In the genomic region with DNA sequence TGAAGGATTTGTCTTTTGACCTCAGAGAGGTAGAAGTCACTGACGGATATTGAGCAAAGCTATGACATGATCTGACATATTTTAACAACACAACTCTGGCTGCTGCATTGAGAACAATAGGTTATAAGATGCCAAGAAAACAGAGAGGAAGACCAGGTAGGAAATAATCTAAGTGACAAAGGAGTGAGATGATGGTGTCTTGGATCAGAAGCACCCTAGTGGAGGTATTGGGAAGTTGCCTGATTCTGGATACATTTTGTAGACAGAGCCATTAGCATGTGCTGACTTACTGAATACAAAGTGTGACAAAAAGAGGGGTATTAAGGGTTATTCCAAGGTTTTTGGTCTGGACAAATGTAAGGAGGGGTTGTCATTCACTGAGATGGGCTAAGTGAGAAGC, we compare ENCODE assay signal across 1 cellular context.
TF ChIP-seq lines count a peak whose summit lies in the region.

No MANE protein-coding gene starts in this region.

TF ChIP-seq in H1, 55 proteins besides CTCF, POLR2A, EP300 and RAD21:
- TF ChIP-seq BCL11A (IDR thresholded peaks at IDR 0.05; ENCODE audit: low read depth in 2 of 2, low read length in 2 of 2), result no peak
- no peak for TF ChIP-seq SIN3A (conservative IDR thresholded peaks at IDR 0.05 in 1 of 2, IDR thresholded peaks at IDR 0.05 in 1 of 2; ENCODE audit: low read depth in 1 of 2, low read length in 2 of 2)
- no peak for TF ChIP-seq ASH2L (IDR thresholded peaks at IDR 0.05; ENCODE audit: low read length)
- TF ChIP-seq, protein P1, sequence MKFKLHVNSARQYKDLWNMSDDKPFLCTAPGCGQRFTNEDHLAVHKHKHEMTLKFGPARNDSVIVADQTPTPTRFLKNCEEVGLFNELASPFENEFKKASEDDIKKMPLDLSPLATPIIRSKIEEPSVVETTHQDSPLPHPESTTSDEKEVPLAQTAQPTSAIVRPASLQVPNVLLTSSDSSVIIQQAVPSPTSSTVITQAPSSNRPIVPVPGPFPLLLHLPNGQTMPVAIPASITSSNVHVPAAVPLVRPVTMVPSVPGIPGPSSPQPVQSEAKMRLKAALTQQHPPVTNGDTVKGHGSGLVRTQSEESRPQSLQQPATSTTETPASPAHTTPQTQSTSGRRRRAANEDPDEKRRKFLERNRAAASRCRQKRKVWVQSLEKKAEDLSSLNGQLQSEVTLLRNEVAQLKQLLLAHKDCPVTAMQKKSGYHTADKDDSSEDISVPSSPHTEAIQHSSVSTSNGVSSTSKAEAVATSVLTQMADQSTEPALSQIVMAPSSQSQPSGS (IDR thresholded peaks at IDR 0.05; ENCODE audit: low read length), result no peak
- TF ChIP-seq RXRA (IDR thresholded peaks at IDR 0.05; ENCODE audit: insufficient read depth, low read depth, low read length), result no peak
- no peak for TF ChIP-seq CBX8 (IDR thresholded peaks at IDR 0.05; ENCODE audit: borderline replicate concordance, low read depth, low read length)
- no peak for TF ChIP-seq RBBP5 (IDR thresholded peaks at IDR 0.05; ENCODE audit: borderline replicate concordance, low read depth, low read length)
- TF ChIP-seq, protein P2, sequence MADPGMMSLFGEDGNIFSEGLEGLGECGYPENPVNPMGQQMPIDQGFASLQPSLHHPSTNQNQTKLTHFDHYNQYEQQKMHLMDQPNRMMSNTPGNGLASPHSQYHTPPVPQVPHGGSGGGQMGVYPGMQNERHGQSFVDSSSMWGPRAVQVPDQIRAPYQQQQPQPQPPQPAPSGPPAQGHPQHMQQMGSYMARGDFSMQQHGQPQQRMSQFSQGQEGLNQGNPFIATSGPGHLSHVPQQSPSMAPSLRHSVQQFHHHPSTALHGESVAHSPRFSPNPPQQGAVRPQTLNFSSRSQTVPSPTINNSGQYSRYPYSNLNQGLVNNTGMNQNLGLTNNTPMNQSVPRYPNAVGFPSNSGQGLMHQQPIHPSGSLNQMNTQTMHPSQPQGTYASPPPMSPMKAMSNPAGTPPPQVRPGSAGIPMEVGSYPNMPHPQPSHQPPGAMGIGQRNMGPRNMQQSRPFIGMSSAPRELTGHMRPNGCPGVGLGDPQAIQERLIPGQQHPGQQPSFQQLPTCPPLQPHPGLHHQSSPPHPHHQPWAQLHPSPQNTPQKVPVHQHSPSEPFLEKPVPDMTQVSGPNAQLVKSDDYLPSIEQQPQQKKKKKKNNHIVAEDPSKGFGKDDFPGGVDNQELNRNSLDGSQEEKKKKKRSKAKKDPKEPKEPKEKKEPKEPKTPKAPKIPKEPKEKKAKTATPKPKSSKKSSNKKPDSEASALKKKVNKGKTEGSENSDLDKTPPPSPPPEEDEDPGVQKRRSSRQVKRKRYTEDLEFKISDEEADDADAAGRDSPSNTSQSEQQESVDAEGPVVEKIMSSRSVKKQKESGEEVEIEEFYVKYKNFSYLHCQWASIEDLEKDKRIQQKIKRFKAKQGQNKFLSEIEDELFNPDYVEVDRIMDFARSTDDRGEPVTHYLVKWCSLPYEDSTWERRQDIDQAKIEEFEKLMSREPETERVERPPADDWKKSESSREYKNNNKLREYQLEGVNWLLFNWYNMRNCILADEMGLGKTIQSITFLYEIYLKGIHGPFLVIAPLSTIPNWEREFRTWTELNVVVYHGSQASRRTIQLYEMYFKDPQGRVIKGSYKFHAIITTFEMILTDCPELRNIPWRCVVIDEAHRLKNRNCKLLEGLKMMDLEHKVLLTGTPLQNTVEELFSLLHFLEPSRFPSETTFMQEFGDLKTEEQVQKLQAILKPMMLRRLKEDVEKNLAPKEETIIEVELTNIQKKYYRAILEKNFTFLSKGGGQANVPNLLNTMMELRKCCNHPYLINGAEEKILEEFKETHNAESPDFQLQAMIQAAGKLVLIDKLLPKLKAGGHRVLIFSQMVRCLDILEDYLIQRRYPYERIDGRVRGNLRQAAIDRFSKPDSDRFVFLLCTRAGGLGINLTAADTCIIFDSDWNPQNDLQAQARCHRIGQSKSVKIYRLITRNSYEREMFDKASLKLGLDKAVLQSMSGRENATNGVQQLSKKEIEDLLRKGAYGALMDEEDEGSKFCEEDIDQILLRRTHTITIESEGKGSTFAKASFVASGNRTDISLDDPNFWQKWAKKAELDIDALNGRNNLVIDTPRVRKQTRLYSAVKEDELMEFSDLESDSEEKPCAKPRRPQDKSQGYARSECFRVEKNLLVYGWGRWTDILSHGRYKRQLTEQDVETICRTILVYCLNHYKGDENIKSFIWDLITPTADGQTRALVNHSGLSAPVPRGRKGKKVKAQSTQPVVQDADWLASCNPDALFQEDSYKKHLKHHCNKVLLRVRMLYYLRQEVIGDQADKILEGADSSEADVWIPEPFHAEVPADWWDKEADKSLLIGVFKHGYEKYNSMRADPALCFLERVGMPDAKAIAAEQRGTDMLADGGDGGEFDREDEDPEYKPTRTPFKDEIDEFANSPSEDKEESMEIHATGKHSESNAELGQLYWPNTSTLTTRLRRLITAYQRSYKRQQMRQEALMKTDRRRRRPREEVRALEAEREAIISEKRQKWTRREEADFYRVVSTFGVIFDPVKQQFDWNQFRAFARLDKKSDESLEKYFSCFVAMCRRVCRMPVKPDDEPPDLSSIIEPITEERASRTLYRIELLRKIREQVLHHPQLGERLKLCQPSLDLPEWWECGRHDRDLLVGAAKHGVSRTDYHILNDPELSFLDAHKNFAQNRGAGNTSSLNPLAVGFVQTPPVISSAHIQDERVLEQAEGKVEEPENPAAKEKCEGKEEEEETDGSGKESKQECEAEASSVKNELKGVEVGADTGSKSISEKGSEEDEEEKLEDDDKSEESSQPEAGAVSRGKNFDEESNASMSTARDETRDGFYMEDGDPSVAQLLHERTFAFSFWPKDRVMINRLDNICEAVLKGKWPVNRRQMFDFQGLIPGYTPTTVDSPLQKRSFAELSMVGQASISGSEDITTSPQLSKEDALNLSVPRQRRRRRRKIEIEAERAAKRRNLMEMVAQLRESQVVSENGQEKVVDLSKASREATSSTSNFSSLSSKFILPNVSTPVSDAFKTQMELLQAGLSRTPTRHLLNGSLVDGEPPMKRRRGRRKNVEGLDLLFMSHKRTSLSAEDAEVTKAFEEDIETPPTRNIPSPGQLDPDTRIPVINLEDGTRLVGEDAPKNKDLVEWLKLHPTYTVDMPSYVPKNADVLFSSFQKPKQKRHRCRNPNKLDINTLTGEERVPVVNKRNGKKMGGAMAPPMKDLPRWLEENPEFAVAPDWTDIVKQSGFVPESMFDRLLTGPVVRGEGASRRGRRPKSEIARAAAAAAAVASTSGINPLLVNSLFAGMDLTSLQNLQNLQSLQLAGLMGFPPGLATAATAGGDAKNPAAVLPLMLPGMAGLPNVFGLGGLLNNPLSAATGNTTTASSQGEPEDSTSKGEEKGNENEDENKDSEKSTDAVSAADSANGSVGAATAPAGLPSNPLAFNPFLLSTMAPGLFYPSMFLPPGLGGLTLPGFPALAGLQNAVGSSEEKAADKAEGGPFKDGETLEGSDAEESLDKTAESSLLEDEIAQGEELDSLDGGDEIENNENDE (IDR thresholded peaks at IDR 0.05; ENCODE audit: insufficient replicate concordance, low read length), result no peak
- TF ChIP-seq JUND (IDR thresholded peaks at IDR 0.05; ENCODE audit: low read length), result no peak
- no peak for TF ChIP-seq RNF2 (IDR thresholded peaks at IDR 0.05; ENCODE audit: borderline replicate concordance, low read depth, low read length, missing control alignments, poor library complexity, severe bottlenecking)
- no peak for TF ChIP-seq POLR2AphosphoS5 (IDR thresholded peaks at IDR 0.05; ENCODE audit: low read depth, low read length)
- no peak for TF ChIP-seq NRF1 (IDR thresholded peaks at IDR 0.05; ENCODE audit: low read depth, low read length)
- TF ChIP-seq FOSL1 (IDR thresholded peaks at IDR 0.05; ENCODE audit: insufficient read depth, low read depth, low read length), result no peak
